Comparison of ENCODE assay signal across 25 cellular contexts in the genomic region with DNA sequence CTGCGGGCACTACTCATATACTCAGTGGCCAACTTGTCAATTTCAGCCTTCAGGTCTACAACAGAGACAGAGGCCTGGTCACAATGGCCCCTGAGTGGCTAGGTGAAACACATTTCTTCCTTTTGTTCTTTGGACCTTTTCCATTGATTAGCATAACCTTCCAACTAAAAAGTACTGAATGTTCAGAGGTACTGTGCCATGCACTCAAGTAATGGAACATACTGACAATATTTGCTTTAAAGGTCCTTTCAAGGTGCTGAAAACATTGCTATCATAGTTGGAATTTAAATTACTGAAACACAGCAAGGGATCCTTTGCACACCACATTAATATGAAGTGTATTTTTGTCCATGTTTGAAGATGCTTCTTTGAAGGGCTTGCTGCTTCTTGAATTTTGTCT. TPM values are rescaled to one million over a fixed set of nuclear protein-coding genes. Genes with fewer than 3 reads are reported as not detected.
A peak's percentile ranks its signal among the peaks of the same experiment; 100 is the strongest.
DNase-seq lines count a peak whose midpoint lies in the region; ATAC-seq and TF ChIP-seq lines count a peak whose summit lies in the region.
"Had no signal": no experiment of that assay in that cellular context is flagged by ENCODE, and none has a peak within 500 bp of the region (broad histone marks: within the 10 kb centered on the region; RNA-seq: fewer than 3 reads in every experiment).

No MANE protein-coding gene starts in this region.

- H3K36me3 Mint-ChIP-seq in activated CD4-positive, alpha-beta T cell treated with anti-CD3 and anti-CD28 coated beads, Interleukin-2, amount 10 ng/mL, durations not matched to agents 7 days and 5 days (ENCODE audit: low read depth), result peaks cover 30% of the 10 kb centered on the region
- H3K36me3 Mint-ChIP-seq in chondrocyte (ENCODE audit: low read depth), result peaks cover 35% of the 10 kb centered on the region

- H3K27ac Mint-ChIP-seq in activated CD4-positive, alpha-beta T cell treated with anti-CD3 and anti-CD28 coated beads, Interleukin-2, amount 10 ng/mL, durations not matched to agents 7 days and 5 days, result peak overlapping the region; percentile 41
- H3K27ac Mint-ChIP-seq in chondrocyte (ENCODE audit: unreplicated experiment), result no peak overlapping the region
- H3K27ac Mint-ChIP-seq: CD4-positive, CD25-positive, alpha-beta regulatory T cell had no signal

- no peaks in the 10 kb centered on the region for H3K4me1 Mint-ChIP-seq in activated CD4-positive, alpha-beta T cell treated with anti-CD3 and anti-CD28 coated beads, Interleukin-2, amount 10 ng/mL, durations not matched to agents 7 days and 5 days
- H3K4me1 Mint-ChIP-seq in chondrocyte (ENCODE audit: low read depth), result no peaks in the 10 kb centered on the region

- H3K27me3 Mint-ChIP-seq in activated CD4-positive, alpha-beta T cell treated with anti-CD3 and anti-CD28 coated beads, Interleukin-2, amount 10 ng/mL, durations not matched to agents 7 days and 5 days, result no peaks in the 10 kb centered on the region
- H3K27me3 Mint-ChIP-seq in chondrocyte (ENCODE audit: low read depth), result no peaks in the 10 kb centered on the region
- H3K27me3 Mint-ChIP-seq: CD4-positive, CD25-positive, alpha-beta regulatory T cell; CD8-positive, alpha-beta memory T cell; IgD-negative memory B cell had no signal

- no peak for DNase-seq in activated CD4-positive, alpha-beta T cell treated with anti-CD3 and anti-CD28 coated beads, Interleukin-2, amount 10 ng/mL, durations not matched to agents 7 days and 5 days
- no peak for DNase-seq in activated CD4-positive, alpha-beta T cell treated with anti-CD3 and anti-CD28 coated beads, Interleukin-2, amount 50 U/mL, for 48 hours
- DNase-seq in heart right ventricle, result no peak
- DNase-seq in right cardiac atrium, result no peak
- DNase-seq in chondrocyte (ENCODE audit: low spot score), result no peak
- no peak for DNase-seq in pons (ENCODE audit: low spot score)
- DNase-seq: CD4-positive, CD25-positive, alpha-beta regulatory T cell; CD8-positive, alpha-beta memory T cell; COR-L47; DMS 273 treated with DMSO at 0.1 percent for 48 hours; DMS53; DND-41; EL; GM23248 had no signal

- peak in 3 of 8 donors; percentile 13 to 50 (median 43) for ATAC-seq in heart right ventricle
- peak; percentile 9 to 12 for ATAC-seq in right cardiac atrium
- no peak for ATAC-seq in GM18867 (IDR thresholded peaks at IDR 0.05; ENCODE audit: unreplicated experiment)
- ATAC-seq: GM12878, HepG2 had no signal

- H3K4me3 Mint-ChIP-seq in activated CD4-positive, alpha-beta T cell treated with anti-CD3 and anti-CD28 coated beads, Interleukin-2, amount 10 ng/mL, durations not matched to agents 7 days and 5 days, result no peak overlapping the region
- no peak overlapping the region for H3K4me3 Mint-ChIP-seq in chondrocyte (ENCODE audit: unreplicated experiment)
- H3K4me3 Mint-ChIP-seq: CD4-positive, CD25-positive, alpha-beta regulatory T cell; CD8-positive, alpha-beta memory T cell; IgD-negative memory B cell had no signal

- H3K4me1 ChIP-seq in heart right ventricle (peaks cover 0 to 16% (median 8%) of the 10 kb centered on the region in 9 donors), right cardiac atrium (ENCODE audit: control insufficient read depth, insufficient read depth, low read length) (no peaks in the 10 kb centered on the region)
- H3K4me1 ChIP-seq: HAP-1 had no signal

- no peaks in the 10 kb centered on the region for H3K9me3 ChIP-seq in heart right ventricle
- H3K9me3 ChIP-seq in right cardiac atrium (ENCODE audit: control insufficient read depth, low read length), result no peaks in the 10 kb centered on the region
- H3K9me3 ChIP-seq: BLaER1 treated with 17β-estradiol and CSF1 and Interleukin-3, amounts not matched to agents 10 nM and 100 nM; HAP-1 had no signal

- no peak for TF ChIP-seq CTCF in C4-2B (conservative IDR thresholded peaks at IDR 0.05)
- TF ChIP-seq CTCF in heart right ventricle (IDR thresholded peaks at IDR 0.05), result no peak
- no peak for TF ChIP-seq CTCF in chondrocyte (IDR thresholded peaks at IDR 0.05)

- peaks cover 0 to 100% (median 60%) of the 10 kb centered on the region in 9 donors for H3K36me3 ChIP-seq in heart right ventricle

- H3K4me3 ChIP-seq in heart right ventricle (no peak overlapping the region), right cardiac atrium (ENCODE audit: low read length) (no peak overlapping the region)
- H3K4me3 ChIP-seq: BLaER1 treated with 17β-estradiol and CSF1 and Interleukin-3, amounts not matched to agents 10 nM and 100 nM; GM12878; GM23248; HAP-1 had no signal

- no peaks in the 10 kb centered on the region for H3K27me3 ChIP-seq in heart right ventricle
- H3K27me3 ChIP-seq in right cardiac atrium (ENCODE audit: control insufficient read depth, insufficient read depth), result no peaks in the 10 kb centered on the region
- H3K27me3 ChIP-seq: BLaER1 treated with 17β-estradiol and CSF1 and Interleukin-3, amounts not matched to agents 10 nM and 100 nM had no signal

- WGBS in heart right ventricle, 2 donors, result 100% methylated on average over 1 of the region's 1 CpG
- 98% methylated on average over 1 of the region's 1 CpG for WGBS in right cardiac atrium

- POLR2A ChIA-PET in activated CD4-positive, alpha-beta T cell treated with anti-CD3 and anti-CD28 coated beads, Interleukin-2, amount 10 ng/mL, durations not matched to agents 7 days and 5 days (lab: Charles Lee), result no interaction called here

- intact Hi-C loops in heart right ventricle (cut with DNase I), result loop anchor here in 3 of 10 donors (5.0 kb wide), 2 partner anchors 36 to 91 kb away; no protein-coding TSS in a partner anchor
- intact Hi-C loops in right cardiac atrium (cut with DNase I), result no loop called here

- CTCF ChIA-PET in activated CD4-positive, alpha-beta T cell treated with anti-CD3 and anti-CD28 coated beads, Interleukin-2, amount 10 ng/mL, durations not matched to agents 7 days and 5 days (lab: Charles Lee), result no interaction called here

- H3K27ac ChIP-seq in C4-2B, result peak overlapping the region; percentile 11; the same call in 1 of the 2 replicates
- H3K27ac ChIP-seq in heart right ventricle, result peak overlapping the region in 6 of 10 donors; percentile 26 to 65 (median 51)
- H3K27ac ChIP-seq in right cardiac atrium (ENCODE audit: low read length), result peak overlapping the region; percentile 88
- H3K27ac ChIP-seq: 22Rv1; BLaER1 treated with 17β-estradiol and CSF1 and Interleukin-3, amounts not matched to agents 10 nM and 100 nM; GM23248 had no signal

- no peaks in the 10 kb centered on the region for H3K9me3 Mint-ChIP-seq in activated CD4-positive, alpha-beta T cell treated with anti-CD3 and anti-CD28 coated beads, Interleukin-2, amount 10 ng/mL, durations not matched to agents 7 days and 5 days
- no peaks in the 10 kb centered on the region for H3K9me3 Mint-ChIP-seq in chondrocyte (ENCODE audit: low read depth)
- H3K9me3 Mint-ChIP-seq: CD4-positive, CD25-positive, alpha-beta regulatory T cell; CD8-positive, alpha-beta memory T cell; IgD-negative memory B cell had no signal

RNA-seq across cellular contexts. Expression of a gene that starts 6.1 kb away (rescaled TPM):
- total RNA-seq in activated CD4-positive, alpha-beta T cell treated with anti-CD3 and anti-CD28 coated beads, Interleukin-2, amount 10 ng/mL, durations not matched to agents 7 days and 5 days, result 1 to 10 TPM; 1.6 to 2.6 TPM
- total RNA-seq in heart right ventricle, result 1 to 10 TPM in 4 of 10 donors, under 1 TPM in 5, not detected in 1; 0.25 to 4.1 (median 0.79) TPM
- polyA plus RNA-seq in heart right ventricle, result under 1 TPM; 0.29 to 0.43 TPM
- 1 to 10 TPM; 1.0 to 2.1 (median 1.1) TPM for total RNA-seq in right cardiac atrium
- polyA plus RNA-seq in right cardiac atrium, result 0.50 TPM
- 0.37 to 0.74 TPM (median 0.41 TPM) in 3 replicates for total RNA-seq in chondrocyte
- total RNA-seq: G401, GM23248, H4, HepG2 had no signal
- polyA plus RNA-seq: CD8-positive, alpha-beta memory T cell; GM23248 had no signal

RNA-seq across cellular contexts. Expression of a gene that starts 9.6 kb away (rescaled TPM):
- total RNA-seq in activated CD4-positive, alpha-beta T cell treated with anti-CD3 and anti-CD28 coated beads, Interleukin-2, amount 10 ng/mL, durations not matched to agents 7 days and 5 days, result 10 to 100 TPM; 33.7 to 40.2 TPM
- total RNA-seq in heart right ventricle (10 to 100 TPM; 17.7 to 32.5 (median 22.6) TPM), right cardiac atrium (10 to 100 TPM; 18.3 to 31.2 (median 30.2) TPM), chondrocyte (32.9 to 38.5 TPM (median 37.5 TPM) in 3 replicates)
- polyA plus RNA-seq in heart right ventricle (10 to 100 TPM; 20.0 to 25.5 TPM), right cardiac atrium (27.0 TPM)

RNA-seq across cellular contexts. Expression of a gene that starts 17.6 kb away (rescaled TPM):
- 1 to 10 TPM; 6.2 to 6.6 TPM for total RNA-seq in activated CD4-positive, alpha-beta T cell treated with anti-CD3 and anti-CD28 coated beads, Interleukin-2, amount 10 ng/mL, durations not matched to agents 7 days and 5 days
- total RNA-seq in heart right ventricle (10 to 100 TPM in 1 of 10 donors, 1 to 10 TPM in 9; 2.1 to 10.0 (median 4.4) TPM), right cardiac atrium (1 to 10 TPM; 1.1 to 2.6 (median 2.0) TPM), chondrocyte (0.41 to 0.57 TPM (median 0.48 TPM) in 3 replicates)
- polyA plus RNA-seq in heart right ventricle (1 to 10 TPM; 1.7 to 4.4 TPM), right cardiac atrium (0.86 TPM)
- total RNA-seq: GM23248 had no signal
- polyA plus RNA-seq: AG04450, GM23248 had no signal

RNA-seq across cellular contexts. Expression of a gene that starts 35.8 kb away (rescaled TPM):
- total RNA-seq in activated CD4-positive, alpha-beta T cell treated with anti-CD3 and anti-CD28 coated beads, Interleukin-2, amount 10 ng/mL, durations not matched to agents 7 days and 5 days, result 10 to 100 TPM; 90.9 to 95.4 TPM
- total RNA-seq in heart right ventricle (10 to 100 TPM; 25.1 to 36.0 (median 29.0) TPM), right cardiac atrium (10 to 100 TPM; 32.9 to 35.0 (median 33.8) TPM), chondrocyte (50.7 to 56.2 TPM (median 55.1 TPM) in 3 replicates)
- polyA plus RNA-seq in heart right ventricle (10 to 100 TPM; 17.6 to 23.7 TPM), right cardiac atrium (23.5 TPM)

RNA-seq across cellular contexts. Expression of a gene that starts 46.2 kb away (rescaled TPM):
- total RNA-seq in activated CD4-positive, alpha-beta T cell treated with anti-CD3 and anti-CD28 coated beads, Interleukin-2, amount 10 ng/mL, durations not matched to agents 7 days and 5 days, result 100 to 1,000 TPM; 262 to 263 TPM
- total RNA-seq in heart right ventricle, result 100 to 1,000 TPM; 125 to 201 (median 153) TPM
- 100 to 1,000 TPM; 129 to 265 TPM for polyA plus RNA-seq in heart right ventricle
- 100 to 1,000 TPM; 138 to 165 (median 153) TPM for total RNA-seq in right cardiac atrium
- polyA plus RNA-seq in right cardiac atrium, result 142 TPM
- total RNA-seq in chondrocyte, result 227 to 242 TPM (median 231 TPM) in 3 replicates

Comparison
In these comparisons a context has a peak if more than half of its experiments do, and no peak if none do; other contexts are left out.
1. H3K27ac ChIP-seq: peak in every context shown above with its lines; median percentile 88 in right cardiac atrium; 51 in heart right ventricle; 11 in C4-2B.